ENCODE assay signal across 14 cellular contexts in genomic region chr11:61072316-61073109, GRCh38. TPM values are rescaled to one million over a fixed set of nuclear protein-coding genes. Genes with fewer than 3 reads are reported as not detected.
DNase-seq lines count a peak whose midpoint lies in the region; ATAC-seq, FAIRE-seq and TF ChIP-seq lines count a peak whose summit lies in the region.
"Had no signal": no experiment of that assay in that cellular context is flagged by ENCODE, and none has a peak within 500 bp of the region (broad histone marks: within the 10 kb centered on the region; RNA-seq: fewer than 3 reads in every experiment).

No MANE protein-coding gene starts in this region.

- H3K36me3 Mint-ChIP-seq in CD14-positive monocyte, result peaks cover 0 to 2% of the 10 kb centered on the region in 2 donors
- H3K36me3 Mint-ChIP-seq in CD8-positive, alpha-beta T cell, result no peaks in the 10 kb centered on the region
- H3K36me3 Mint-ChIP-seq in activated naive CD8-positive, alpha-beta T cell, result peaks cover 3% of the 10 kb centered on the region
- no peaks in the 10 kb centered on the region for H3K36me3 Mint-ChIP-seq in nephron (ENCODE audit: low read depth)

- CTCF ChIA-PET in CD8-positive, alpha-beta T cell (lab: Charles Lee), result interaction anchor here (1.6 to 2.0 kb wide), 3 partner anchors 8 to 103 kb away, joined by 4 to 11 read pairs (median 6); no protein-coding TSS in a partner anchor

- H3K27me3 ChIP-seq in CD8-positive, alpha-beta T cell (ENCODE audit: insufficient read depth, low read length), result no peaks in the 10 kb centered on the region

- no peak for FAIRE-seq in urothelium cell line (lab: Jason Lieb, UNC)

- intact Hi-C loops in CD14-positive monocyte (cut with micrococcal nuclease), result no loop called here
- intact Hi-C loops in CD8-positive, alpha-beta T cell (cut with DNase I, micrococcal nuclease), result no loop called here

- H3K36me3 ChIP-seq in CD8-positive, alpha-beta T cell (ENCODE audit: insufficient read depth, low read length), result no peaks in the 10 kb centered on the region
- H3K36me3 ChIP-seq: left lung had no signal

- no peak overlapping the region for H3K27ac ChIP-seq in CD8-positive, alpha-beta T cell (ENCODE audit: low read depth, low read length)

- peaks cover 77% of the 10 kb centered on the region for H3K4me1 ChIP-seq in CD8-positive, alpha-beta T cell (ENCODE audit: insufficient read depth, low read length)

- no peak for TF ChIP-seq CTCF in CD14-positive monocyte (IDR thresholded peaks at IDR 0.05)
- TF ChIP-seq CTCF in CD8-positive, alpha-beta T cell (IDR thresholded peaks at IDR 0.05), result no peak
- TF ChIP-seq CTCF in nephron (IDR thresholded peaks at IDR 0.05; ENCODE audit: unreplicated experiment in 3 of 3), result no peak

- H3K4me3 Mint-ChIP-seq in CD14-positive monocyte (no peak overlapping the region), nephron (no peak overlapping the region)
- peak overlapping the region; percentile 64 for H3K4me3 Mint-ChIP-seq in CD8-positive, alpha-beta T cell
- H3K4me3 Mint-ChIP-seq in activated naive CD8-positive, alpha-beta T cell, result peak overlapping the region; percentile 38

- no peaks in the 10 kb centered on the region for H3K9me3 Mint-ChIP-seq in CD14-positive monocyte
- no peaks in the 10 kb centered on the region for H3K9me3 Mint-ChIP-seq in CD8-positive, alpha-beta T cell
- no peaks in the 10 kb centered on the region for H3K9me3 Mint-ChIP-seq in activated naive CD8-positive, alpha-beta T cell (ENCODE audit: low read depth)
- no peaks in the 10 kb centered on the region for H3K9me3 Mint-ChIP-seq in nephron

- no peak overlapping the region for H3K4me3 ChIP-seq in CD8-positive, alpha-beta T cell (ENCODE audit: low read depth, low read length)
- H3K4me3 ChIP-seq: left lung had no signal

- peaks cover 0 to 3% (median 2%) of the 10 kb centered on the region in 3 donors for H3K27me3 Mint-ChIP-seq in CD14-positive monocyte (ENCODE audit: low read depth in 3 of 3)
- H3K27me3 Mint-ChIP-seq in CD8-positive, alpha-beta T cell (ENCODE audit: low read depth), result no peaks in the 10 kb centered on the region
- H3K27me3 Mint-ChIP-seq in activated naive CD8-positive, alpha-beta T cell, result no peaks in the 10 kb centered on the region
- H3K27me3 Mint-ChIP-seq in nephron (ENCODE audit: low read depth), result no peaks in the 10 kb centered on the region

- no peaks in the 10 kb centered on the region for H3K9me3 ChIP-seq in CD8-positive, alpha-beta T cell (ENCODE audit: low read length)
- H3K9me3 ChIP-seq: left lung had no signal

- H3K4me1 Mint-ChIP-seq in CD14-positive monocyte, result peaks cover 56% of the 10 kb centered on the region
- peaks cover 80% of the 10 kb centered on the region for H3K4me1 Mint-ChIP-seq in CD8-positive, alpha-beta T cell (ENCODE audit: low read depth)
- peaks cover 86% of the 10 kb centered on the region for H3K4me1 Mint-ChIP-seq in activated naive CD8-positive, alpha-beta T cell (ENCODE audit: low read depth)
- peaks cover 32% of the 10 kb centered on the region for H3K4me1 Mint-ChIP-seq in nephron

- no peak for ATAC-seq in CD8-positive, alpha-beta T cell
- no peak for ATAC-seq in HG03139 (IDR thresholded peaks at IDR 0.05; ENCODE audit: unreplicated experiment)
- ATAC-seq: left lung had no signal

- POLR2A ChIA-PET in CD8-positive, alpha-beta T cell (lab: Charles Lee), result interaction anchor here (1.1 to 1.9 kb wide), 4 partner anchors 8 to 102 kb away, joined by 3 to 16 read pairs (median 6); partner anchors contain the start of gene CD6

- H3K27ac Mint-ChIP-seq in CD14-positive monocyte (peak overlapping the region in 4 of 7 donors; percentile 57 to 90 (median 71)), nephron (peak overlapping the region; percentile 84 to 91 (median 86))
- peak overlapping the region; percentile 69 for H3K27ac Mint-ChIP-seq in CD8-positive, alpha-beta T cell
- H3K27ac Mint-ChIP-seq in activated naive CD8-positive, alpha-beta T cell, result peak overlapping the region; percentile 92

- no peak for DNase-seq in CD14-positive monocyte (ENCODE audit: low spot score)
- DNase-seq in CD8-positive, alpha-beta T cell, result no peak
- DNase-seq in urothelium cell line (ENCODE audit: low spot score), result no peak
- no peak for DNase-seq in T1000 (lab: John Stamatoyannopoulos, UW)
- no peak for DNase-seq in COR-L47 (lab: John Stamatoyannopoulos, UW)
- DNase-seq: activated gamma-delta T cell, cerebellar nuclear complex, left lung, NCI-H2107, nucleus accumbens had no signal

RNA-seq across cellular contexts. Expression of gene CD5, which starts 29.8 kb away (rescaled TPM):
- polyA plus RNA-seq in CD14-positive monocyte, result under 1 TPM; 0.34 to 0.61 TPM
- total RNA-seq in CD8-positive, alpha-beta T cell, result 100 to 1,000 TPM; 318 to 324 TPM
- total RNA-seq: temporal lobe had no signal

Comparison
In these comparisons a context has a peak if more than half of its experiments do, and no peak if none do; other contexts are left out.
1. H3K4me3 Mint-ChIP-seq: peak in CD8-positive, alpha-beta T cell (single experiment) and activated naive CD8-positive, alpha-beta T cell (single experiment); none in CD14-positive monocyte (0 of 2) and nephron (0 of 3).
2. Peak in every context shown above with its lines, with median percentiles within 50 percentile points of each other: H3K27ac Mint-ChIP-seq.